ENCODE assay signal across 17 cellular contexts in genomic region chr4:164439037-164439436, GRCh38.
DNase-seq lines count a peak whose midpoint lies in the region; ATAC-seq, FAIRE-seq and TF ChIP-seq lines count a peak whose summit lies in the region.
"Had no signal": no experiment of that assay in that cellular context is flagged by ENCODE, and none has a peak within 500 bp of the region (broad histone marks: within the 10 kb centered on the region; RNA-seq: fewer than 3 reads in every experiment).

No MANE protein-coding gene starts in this region.

- ATAC-seq in K562 (no peak), GM18858 (IDR thresholded peaks at IDR 0.05; ENCODE audit: unreplicated experiment) (no peak), left cardiac atrium (no peak)
- ATAC-seq: CD8-positive, alpha-beta T cell; GM12878 had no signal

- no peaks in the 10 kb centered on the region for H4K20me1 ChIP-seq in K562 (replicated peaks; ENCODE audit: control insufficient read depth, insufficient read depth, low read length)
- H4K20me1 ChIP-seq: BLaER1 treated with 17β-estradiol and CSF1 and Interleukin-3, amounts not matched to agents 10 nM and 100 nM had no signal

- no peak overlapping the region for H3K4me3 ChIP-seq in K562
- no peak overlapping the region for H3K4me3 ChIP-seq in colonic mucosa
- H3K4me3 ChIP-seq: BLaER1 treated with 17β-estradiol and CSF1 and Interleukin-3, amounts not matched to agents 10 nM and 100 nM; GM12878; GM23248 had no signal

- H3K9me3 ChIP-seq in K562 (replicated peaks; ENCODE audit: control insufficient read depth, insufficient read depth, low read depth, low read length) (no peaks in the 10 kb centered on the region), colonic mucosa (no peaks in the 10 kb centered on the region)
- H3K9me3 ChIP-seq: BLaER1 treated with 17β-estradiol and CSF1 and Interleukin-3, amounts not matched to agents 10 nM and 100 nM had no signal

- no peak overlapping the region for H3K9ac ChIP-seq in K562 (ENCODE audit: insufficient read depth in 1 of 2, low read depth in 2 of 2, low read length in 2 of 2)
- no peak overlapping the region for H3K9ac ChIP-seq in colonic mucosa (ENCODE audit: low read depth in 2 of 2, low read length in 2 of 2)
- H3K9ac ChIP-seq: BLaER1 treated with 17β-estradiol and CSF1 and Interleukin-3, amounts not matched to agents 10 nM and 100 nM; GM23248 had no signal

- H3K4me1 ChIP-seq in K562 (replicated peaks in 1 of 2; ENCODE audit: control insufficient read depth in 2 of 2, insufficient read depth in 2 of 2, low read length in 2 of 2) (no peaks in the 10 kb centered on the region), colonic mucosa (no peaks in the 10 kb centered on the region)
- H3K4me1 ChIP-seq: BLaER1 treated with 17β-estradiol and CSF1 and Interleukin-3, amounts not matched to agents 10 nM and 100 nM had no signal

- no peak overlapping the region for H2AFZ ChIP-seq in K562 (ENCODE audit: low read depth, low read length)
- H2AFZ ChIP-seq: GM23248 had no signal

- 4% methylated on average over 4 of the region's 4 CpGs for WGBS in K562 (ENCODE audit: insufficient coverage, low coverage, missing lambda C conversion rate)

- POLR2A ChIA-PET in K562 (lab: Yijun Ruan, JAX), result no interaction called here

- H3K4me2 ChIP-seq in K562 (ENCODE audit: insufficient read depth, low read length), result no peak overlapping the region
- H3K4me2 ChIP-seq: BLaER1 treated with 17β-estradiol and CSF1 and Interleukin-3, amounts not matched to agents 10 nM and 100 nM had no signal

- in situ Hi-C loops in K562 (cut with MboI), result no loop called here

- H3K36me3 ChIP-seq in K562 (ENCODE audit: control insufficient read depth, insufficient read depth, low read length) (no peaks in the 10 kb centered on the region), colonic mucosa (no peaks in the 10 kb centered on the region)
- H3K36me3 ChIP-seq: BLaER1 treated with 17β-estradiol and CSF1 and Interleukin-3, amounts not matched to agents 10 nM and 100 nM had no signal

- H3K27me3 ChIP-seq in K562 (ENCODE audit: control insufficient read depth in 2 of 2, insufficient read depth in 2 of 2, low read length in 2 of 2) (no peaks in the 10 kb centered on the region), colonic mucosa (no peaks in the 10 kb centered on the region)
- H3K27me3 ChIP-seq: BLaER1 treated with 17β-estradiol and CSF1 and Interleukin-3, amounts not matched to agents 10 nM and 100 nM had no signal

- no peak for TF ChIP-seq POLR2A in K562 (conservative IDR thresholded peaks at IDR 0.05)

- no peak overlapping the region for H3K27ac ChIP-seq in K562 (ENCODE audit: extremely low read depth, low read depth, low read length)
- H3K27ac ChIP-seq in colonic mucosa, result no peak overlapping the region
- H3K27ac ChIP-seq: BLaER1 treated with 17β-estradiol and CSF1 and Interleukin-3, amounts not matched to agents 10 nM and 100 nM; GM23248 had no signal

- TF ChIP-seq CTCF in K562 (IDR thresholded peaks at IDR 0.05 in 2 of 3, conservative IDR thresholded peaks at IDR 0.05 in 1 of 3; ENCODE audit: insufficient read depth in 2 of 3, low read depth in 1 of 3, low read length in 3 of 3), result no peak
- no peak for TF ChIP-seq CTCF in colonic mucosa (IDR thresholded peaks at IDR 0.05)

- FAIRE-seq in K562 (lab: Jason Lieb, UNC), result no peak
- FAIRE-seq: GM12878, GM19239 had no signal

- no peak for TF ChIP-seq RAD21 in K562 (CRISPR knock-in tag; conservative IDR thresholded peaks at IDR 0.05 in 1 of 2, IDR thresholded peaks at IDR 0.05 in 1 of 2)

- H3K9me1 ChIP-seq in K562 (ENCODE audit: control insufficient read depth, insufficient read depth, low read length), result no peaks in the 10 kb centered on the region

- no peaks in the 10 kb centered on the region for H3K79me2 ChIP-seq in K562 (ENCODE audit: control insufficient read depth, insufficient read depth, low read length)

- CTCF ChIA-PET in K562 (lab: Yijun Ruan, JAX; ENCODE audit: low intra/inter-chr PET ratio), result no interaction called here

- intact Hi-C loops in K562 (cut with micrococcal nuclease) (no loop called here), colonic mucosa (cut with DNase I) (no loop called here), left cardiac atrium (cut with DNase I) (no loop called here)

- BruUV-seq in K562 (replicated peaks; lab: Mats Ljungman, UMichigan), result no TSS peak

- DNase-seq in Daoy (ENCODE audit: low read depth), result peak; percentile 9
- peak; percentile 10 for DNase-seq in LHCN-M2 (ENCODE audit: low read depth)
- no peak for DNase-seq in K562 (ENCODE audit: extremely low read depth in 1 of 4, low spot score in 3 of 4)
- DNase-seq in left kidney (ENCODE audit: low read depth, low spot score), result peak; percentile 9
- DNase-seq in colonic mucosa, result no peak
- no peak for DNase-seq in left cardiac atrium
- DNase-seq: 8988T; Calu3; CD8-positive, alpha-beta T cell; DMS79 treated with DMSO at 0.1 percent for 48 hours; EL; GM23248; H9 had no signal

- TF ChIP-seq EP300 in K562 (IDR thresholded peaks at IDR 0.05; ENCODE audit: low read length), result no peak

TF ChIP-seq in K562, 482 proteins besides CTCF, POLR2A, EP300 and RAD21:
- no peak for TF ChIP-seq PTTG1 (tag; IDR thresholded peaks at IDR 0.05; ENCODE audit: low read depth)
- peak; percentile 64; the same call in 1 of the 2 replicates for TF ChIP-seq USF1 (CRISPR knock-in tag; IDR thresholded peaks at IDR 0.05)
- TF ChIP-seq L3MBTL2 (IDR thresholded peaks at IDR 0.05), result no peak
- peak; percentile 39; the same call in 1 of the 2 replicates for TF ChIP-seq USF2 (CRISPR knock-in tag; IDR thresholded peaks at IDR 0.05)
- no peak for TF ChIP-seq MAX (CRISPR knock-in tag; IDR thresholded peaks at IDR 0.05)
- no peak for TF ChIP-seq NFRKB (IDR thresholded peaks at IDR 0.05; ENCODE audit: low read depth)
- TF ChIP-seq MAFK (IDR thresholded peaks at IDR 0.05; ENCODE audit: low read length), result no peak
- TF ChIP-seq MYC (IDR thresholded peaks at IDR 0.05; ENCODE audit: low read depth, low read length), result no peak
- no peak for TF ChIP-seq MYC (CRISPR knock-in tag; IDR thresholded peaks at IDR 0.05; ENCODE audit: borderline replicate concordance, low read depth)

Comparison
In these comparisons a context has a peak if more than half of its experiments do, and no peak if none do; other contexts are left out.
1. DNase-seq: peak in Daoy (single experiment), LHCN-M2 (single experiment) and left kidney (single experiment); none in K562 (0 of 4), colonic mucosa (single experiment) and left cardiac atrium (single experiment).